ENCODE assay signal across 30 cellular contexts in the genomic region with DNA sequence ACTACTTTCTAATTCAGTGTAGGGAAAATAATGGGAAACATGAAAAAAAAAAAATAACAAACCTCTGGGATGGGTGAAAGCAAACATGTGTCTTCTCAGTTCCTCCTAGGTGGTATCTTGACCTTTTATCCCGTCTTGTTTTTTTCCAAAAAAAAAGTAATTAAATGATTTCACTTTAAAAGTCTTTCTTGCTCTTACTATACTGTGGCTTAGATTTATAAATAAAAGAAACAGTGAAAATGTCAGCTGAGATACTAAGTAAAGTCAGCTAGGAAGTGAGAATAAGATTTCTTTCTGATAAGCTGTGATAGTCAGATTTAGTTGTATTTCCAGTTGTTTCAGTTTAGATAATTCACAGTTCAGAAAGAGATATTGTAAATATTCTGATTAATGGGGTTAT.
"Had no signal": no experiment of that assay in that cellular context is flagged by ENCODE, and none has a peak within 500 bp of the region (broad histone marks: within the 10 kb centered on the region; RNA-seq: fewer than 3 reads in every experiment).

No MANE protein-coding gene starts in this region.

- H3K27ac Mint-ChIP-seq: mesothelial cell of epicardium; nephron progenitor cell; neural progenitor cell; stimulated activated naive CD8-positive, alpha-beta T cell treated with anti-CD3 and anti-CD28 coated beads, Interleukin-15, Interleukin-2, amounts not matched to agents 100 ng/mL and 50 ng/mL, for 24 hours had no signal

- H3K4me1 ChIP-seq: left lung, lower lobe of right lung, psoas muscle, right lobe of liver, upper lobe of right lung had no signal

- H3K27me3 Mint-ChIP-seq: naive B cell; stimulated activated naive CD8-positive, alpha-beta T cell treated with anti-CD3 and anti-CD28 coated beads, Interleukin-15, Interleukin-2, amounts not matched to agents 100 ng/mL and 50 ng/mL, for 24 hours had no signal

- H3K27ac ChIP-seq: left lung, lower lobe of right lung, neural progenitor cell, neutrophil, parathyroid adenoma, psoas muscle, right lobe of liver, suprapubic skin, thoracic aorta, tibial artery, upper lobe of right lung had no signal

- H3K9me3 ChIP-seq: left lung, lower lobe of right lung, neutrophil, psoas muscle, right lobe of liver, suprapubic skin, thoracic aorta, tibial artery, upper lobe of right lung had no signal

- H3K4me3 ChIP-seq: left lung, lower lobe of right lung, neural progenitor cell, psoas muscle, right lobe of liver, smooth muscle cell, suprapubic skin, thoracic aorta, tibial artery, upper lobe of right lung had no signal

- ATAC-seq: left colon, left lung, lower lobe of right lung, natural killer cell, psoas muscle, right lobe of liver, upper lobe of right lung had no signal

- H3K4me2 ChIP-seq: neural progenitor cell, smooth muscle cell had no signal

- H3K36me3 Mint-ChIP-seq: immature natural killer cell, mesothelial cell of epicardium, natural killer cell had no signal

- H2AFZ ChIP-seq: neural progenitor cell, parathyroid adenoma had no signal

- H3K27me3 ChIP-seq: left lung, neural progenitor cell, neutrophil, right lobe of liver, suprapubic skin, tibial artery, upper lobe of right lung had no signal

- H3K9me3 Mint-ChIP-seq: immature natural killer cell; mesothelial cell of epicardium; naive B cell; natural killer cell; nephron progenitor cell; neural progenitor cell; stimulated activated naive CD8-positive, alpha-beta T cell treated with anti-CD3 and anti-CD28 coated beads, Interleukin-15, Interleukin-2, amounts not matched to agents 100 ng/mL and 50 ng/mL, for 24 hours had no signal

- H3K4me3 Mint-ChIP-seq: immature natural killer cell; mesothelial cell of epicardium; naive B cell; natural killer cell; nephron progenitor cell; neural progenitor cell; stimulated activated naive CD8-positive, alpha-beta T cell treated with anti-CD3 and anti-CD28 coated beads, Interleukin-15, Interleukin-2, amounts not matched to agents 100 ng/mL and 50 ng/mL, for 24 hours had no signal

- H3K36me3 ChIP-seq: left lung, lower lobe of right lung, neural progenitor cell, right lobe of liver, suprapubic skin, thoracic aorta, tibial artery, upper lobe of right lung had no signal

- DNase-seq: hypothalamus; immature natural killer cell; kidney; left colon; left lung; lower lobe of right lung; mammary epithelial cell; mesendoderm; naive B cell; natural killer cell; nephron progenitor cell; occipital lobe; psoas muscle; right lobe of liver; stimulated activated CD4-positive, alpha-beta T cell treated with anti-CD3 and anti-CD28 coated beads, Interleukin-1b, Interleukin-23, amount 100 ng/mL, for 48 hours; stimulated activated CD4-positive, alpha-beta T cell treated with anti-CD3 and anti-CD28 coated beads, Interleukin-2, amount 100 ng/mL, for 48 hours; stimulated activated CD4-positive, alpha-beta T cell treated with anti-CD3 and anti-CD28 coated beads, Interleukin-4, amount 100 ng/mL, for 4 hours; stimulated activated CD8-positive, alpha-beta memory T cell treated with anti-CD3 and anti-CD28 coated beads, Interleukin-4, amount 100 ng/mL, for 48 hours; stimulated activated naive CD4-positive, alpha-beta T cell; tibial artery; trophoblast cell; upper lobe of right lung had no signal
